In genomic region chr3:37985637-37986320, GRCh38 we compare ENCODE assay signal across 15 cellular contexts. TPM values are rescaled to one million over a fixed set of nuclear protein-coding genes. Genes with fewer than 3 reads are reported as not detected.
DNase-seq lines count a peak whose midpoint lies in the region; ATAC-seq and TF ChIP-seq lines count a peak whose summit lies in the region.
"Had no signal": no experiment of that assay in that cellular context is flagged by ENCODE, and none has a peak within 500 bp of the region (broad histone marks: within the 10 kb centered on the region; RNA-seq: fewer than 3 reads in every experiment).

No MANE protein-coding gene starts in this region.

- POLR2A ChIA-PET in Caco-2 (lab: Charles Lee), result interaction anchor here (0.5 kb wide), 1 partner anchor 151 kb away, joined by 3 read pairs; the partner anchor contains the start of gene ACAA1

- H3K27ac Mint-ChIP-seq in Caco-2 (ENCODE audit: unreplicated experiment), result peak overlapping the region; percentile 83
- H3K27ac Mint-ChIP-seq in activated T-helper 2 cell treated with anti-CD3 and anti-CD28 coated beads, Interferon-gamma antibody, Interleukin-2, Interleukin-4, amounts not matched to agents 10 μg/mL and 5 μg/mL and 100 μg/mL, durations not matched to agents 14 hours and 24 hours and 36 hours, result no peak overlapping the region
- H3K27ac Mint-ChIP-seq: activated T-helper 17 cell treated with anti-CD3 and anti-CD28 coated beads, Interleukin-2, amount 50 U/mL, for 72 hours; stimulated activated effector memory CD8-positive, alpha-beta T cell treated with anti-CD3 and anti-CD28 coated beads, Interleukin-12 subunit alpha, Interleukin-12 subunit beta, amount 100 ng/mL, for 72 hours had no signal

- peaks cover 49% of the 10 kb centered on the region for H3K4me1 Mint-ChIP-seq in Caco-2 (ENCODE audit: low read depth, unreplicated experiment)
- no peaks in the 10 kb centered on the region for H3K4me1 Mint-ChIP-seq in activated T-helper 2 cell treated with anti-CD3 and anti-CD28 coated beads, Interferon-gamma antibody, Interleukin-2, Interleukin-4, amounts not matched to agents 10 μg/mL and 5 μg/mL and 100 μg/mL, durations not matched to agents 14 hours and 24 hours and 36 hours (ENCODE audit: low read depth)
- H3K4me1 Mint-ChIP-seq: activated T-helper 17 cell treated with anti-CD3 and anti-CD28 coated beads, Interleukin-2, amount 50 U/mL, for 72 hours; central memory CD8-positive, alpha-beta T cell; stimulated activated effector memory CD8-positive, alpha-beta T cell treated with anti-CD3 and anti-CD28 coated beads, Interleukin-12 subunit alpha, Interleukin-12 subunit beta, amount 100 ng/mL, for 72 hours had no signal

- peaks cover 53% of the 10 kb centered on the region for H3K36me3 Mint-ChIP-seq in Caco-2 (ENCODE audit: insufficient read depth, unreplicated experiment)
- H3K36me3 Mint-ChIP-seq in activated T-helper 2 cell treated with anti-CD3 and anti-CD28 coated beads, Interferon-gamma antibody, Interleukin-2, Interleukin-4, amounts not matched to agents 10 μg/mL and 5 μg/mL and 100 μg/mL, durations not matched to agents 14 hours and 24 hours and 36 hours (ENCODE audit: low read depth), result no peaks in the 10 kb centered on the region
- H3K36me3 Mint-ChIP-seq: stimulated activated effector memory CD8-positive, alpha-beta T cell treated with anti-CD3 and anti-CD28 coated beads, Interleukin-12 subunit alpha, Interleukin-12 subunit beta, amount 100 ng/mL, for 72 hours had no signal

- intact Hi-C loops in Caco-2 (cut with micrococcal nuclease; ENCODE audit: unreplicated experiment), result no loop called here
- intact Hi-C loops in heart left ventricle (cut with DNase I), result no loop called here
- intact Hi-C loops in activated T-helper 2 cell treated with anti-CD3 and anti-CD28 coated beads, Interferon-gamma antibody, Interleukin-2, Interleukin-4, amounts not matched to agents 10 μg/mL and 5 μg/mL and 100 μg/mL, durations not matched to agents 14 hours and 24 hours and 36 hours (cut with micrococcal nuclease), result no loop called here

- DNase-seq in Caco-2 (no peak), heart left ventricle (peak in 2 of 5 donors; percentile 42 to 61), AG20443 (ENCODE audit: low spot score) (no peak), NCI-H1048 (lab: John Stamatoyannopoulos, UW) (no peak), NCI-H2227 treated with DMSO at 0.1 percent for 48 hours (lab: John Stamatoyannopoulos, UW) (no peak)
- no peak for DNase-seq in activated T-helper 2 cell treated with anti-CD3 and anti-CD28 coated beads, Interferon-gamma antibody, Interleukin-2, Interleukin-4, amounts not matched to agents 10 μg/mL and 5 μg/mL and 100 μg/mL, durations not matched to agents 14 hours and 24 hours and 36 hours (ENCODE audit: low spot score)
- DNase-seq: glutamatergic neuron; Kasumi-1; RPMI8226; stimulated activated CD4-positive, alpha-beta T cell treated with anti-CD3 and anti-CD28 coated beads, Interleukin-15, amount 100 ng/mL, for 24 hours had no signal

- no peak for TF ChIP-seq POLR2A in heart left ventricle (IDR thresholded peaks at IDR 0.05)

- H3K9me3 ChIP-seq in Caco-2, result no peaks in the 10 kb centered on the region
- H3K9me3 ChIP-seq in heart left ventricle, result no peaks in the 10 kb centered on the region
- no peaks in the 10 kb centered on the region for H3K9me3 ChIP-seq in neutrophil

- no peaks in the 10 kb centered on the region for H3K27me3 Mint-ChIP-seq in Caco-2 (ENCODE audit: insufficient read depth, unreplicated experiment)
- H3K27me3 Mint-ChIP-seq in activated T-helper 2 cell treated with anti-CD3 and anti-CD28 coated beads, Interferon-gamma antibody, Interleukin-2, Interleukin-4, amounts not matched to agents 10 μg/mL and 5 μg/mL and 100 μg/mL, durations not matched to agents 14 hours and 24 hours and 36 hours (ENCODE audit: low read depth), result no peaks in the 10 kb centered on the region
- H3K27me3 Mint-ChIP-seq: activated T-helper 17 cell treated with anti-CD3 and anti-CD28 coated beads, Interleukin-2, amount 50 U/mL, for 72 hours had no signal

- no peaks in the 10 kb centered on the region for H3K27me3 ChIP-seq in Caco-2 (replicated peaks; ENCODE audit: control insufficient read depth, insufficient read depth, low read length)
- H3K27me3 ChIP-seq in heart left ventricle, result no peaks in the 10 kb centered on the region
- no peaks in the 10 kb centered on the region for H3K27me3 ChIP-seq in neutrophil

- H3K4me3 ChIP-seq in Caco-2 (ENCODE audit: low read depth, low read length) (no peak overlapping the region), heart left ventricle (no peak overlapping the region), neutrophil (ENCODE audit: low read depth in 1 of 2, low read length in 1 of 2) (no peak overlapping the region)

- H3K27ac ChIP-seq in angular gyrus (ENCODE audit: low read depth, low read length) (peak overlapping the region; percentile 2), heart left ventricle (peak overlapping the region in 5 of 12 donors; percentile 20 to 64 (median 41)), neutrophil (peak overlapping the region; percentile 38)

- H3K36me3 ChIP-seq in Caco-2 (ENCODE audit: control insufficient read depth, insufficient read depth, low read length), result 0 out of 2 replicates have a peak, but pooled peaks cover 1% of the 10 kb centered on the region
- H3K36me3 ChIP-seq in heart left ventricle, result peaks cover 0 to 37% (median 22%) of the 10 kb centered on the region in 9 donors
- H3K36me3 ChIP-seq in neutrophil, result no peaks in the 10 kb centered on the region

- CTCF ChIA-PET in Caco-2 (lab: Charles Lee), result interaction anchor here (0.6 to 3.2 kb wide), 5 partner anchors 11 to 26 kb away, joined by 4 to 13 read pairs (median 7); no protein-coding TSS in a partner anchor

- 62 to 71% (median 63%) methylated on average over 5 to 8 of the region's 8 CpGs for WGBS in heart left ventricle, 4 donors

- no TSS peak for BruUV-seq in Caco-2 (replicated peaks; lab: Mats Ljungman, UMichigan)

- peak overlapping the region; percentile 59 for H3K4me3 Mint-ChIP-seq in Caco-2 (ENCODE audit: unreplicated experiment)
- no peak overlapping the region for H3K4me3 Mint-ChIP-seq in activated T-helper 2 cell treated with anti-CD3 and anti-CD28 coated beads, Interferon-gamma antibody, Interleukin-2, Interleukin-4, amounts not matched to agents 10 μg/mL and 5 μg/mL and 100 μg/mL, durations not matched to agents 14 hours and 24 hours and 36 hours (ENCODE audit: low read depth)
- H3K4me3 Mint-ChIP-seq: activated T-helper 17 cell treated with anti-CD3 and anti-CD28 coated beads, Interleukin-2, amount 50 U/mL, for 72 hours; central memory CD8-positive, alpha-beta T cell; stimulated activated effector memory CD8-positive, alpha-beta T cell treated with anti-CD3 and anti-CD28 coated beads, Interleukin-12 subunit alpha, Interleukin-12 subunit beta, amount 100 ng/mL, for 72 hours had no signal

- no peaks in the 10 kb centered on the region for H3K9me3 Mint-ChIP-seq in Caco-2 (ENCODE audit: unreplicated experiment)
- no peaks in the 10 kb centered on the region for H3K9me3 Mint-ChIP-seq in activated T-helper 2 cell treated with anti-CD3 and anti-CD28 coated beads, Interferon-gamma antibody, Interleukin-2, Interleukin-4, amounts not matched to agents 10 μg/mL and 5 μg/mL and 100 μg/mL, durations not matched to agents 14 hours and 24 hours and 36 hours
- H3K9me3 Mint-ChIP-seq: activated T-helper 17 cell treated with anti-CD3 and anti-CD28 coated beads, Interleukin-2, amount 50 U/mL, for 72 hours; central memory CD8-positive, alpha-beta T cell; stimulated activated effector memory CD8-positive, alpha-beta T cell treated with anti-CD3 and anti-CD28 coated beads, Interleukin-12 subunit alpha, Interleukin-12 subunit beta, amount 100 ng/mL, for 72 hours had no signal

- TF ChIP-seq CTCF in Caco-2 (IDR thresholded peaks at IDR 0.05; ENCODE audit: insufficient read depth in 1 of 2, low read depth in 1 of 2, low read length in 1 of 2, severe bottlenecking in 1 of 2, unreplicated experiment in 1 of 2) (no peak), heart left ventricle (IDR thresholded peaks at IDR 0.05) (peak in 3 of 12 donors; percentile 11 to 25 (median 23)), neutrophil (IDR thresholded peaks at IDR 0.05) (no peak)

- H3K4me1 ChIP-seq in Caco-2 (peaks cover 76% of the 10 kb centered on the region), heart left ventricle (peaks cover 0 to 12% (median 8%) of the 10 kb centered on the region in 12 donors), neutrophil (ENCODE audit: control insufficient read depth in 1 of 2, insufficient read depth in 1 of 2, low read depth in 1 of 2, low read length in 1 of 2) (peaks cover 84 to 93% of the 10 kb centered on the region in 2 experiments)

- peak; percentile 62 to 81 (median 74) for ATAC-seq in heart left ventricle
- ATAC-seq: activated T-helper 17 cell treated with anti-CD3 and anti-CD28 coated beads, Interleukin-2, amount 50 U/mL, for 72 hours; stimulated activated effector memory CD8-positive, alpha-beta T cell treated with anti-CD3 and anti-CD28 coated beads, Interleukin-12 subunit alpha, Interleukin-12 subunit beta, amount 100 ng/mL, for 72 hours had no signal

RNA-seq across cellular contexts. Expression of gene VILL, which starts 4.8 kb away (rescaled TPM):
- total RNA-seq in Caco-2 (2022), result 11.7 and 12.2 TPM in 2 replicates
- 1 to 10 TPM; 1.1 to 6.3 (median 2.6) TPM for total RNA-seq in heart left ventricle
- 1 to 10 TPM; 2.7 to 3.4 TPM for polyA plus RNA-seq in heart left ventricle
- total RNA-seq in activated T-helper 2 cell treated with anti-CD3 and anti-CD28 coated beads, Interferon-gamma antibody, Interleukin-2, Interleukin-4, amounts not matched to agents 10 μg/mL and 5 μg/mL and 100 μg/mL, durations not matched to agents 14 hours and 24 hours and 36 hours, result 11.8 and 12.8 TPM in 2 replicates

RNA-seq across cellular contexts. Expression of gene PLCD1, which starts 43.7 kb away (rescaled TPM):
- 7.9 and 9.7 TPM in 2 replicates for total RNA-seq in Caco-2 (2022)
- total RNA-seq in heart left ventricle, result 10 to 100 TPM in 7 of 9 donors, 1 to 10 TPM in 2; 8.1 to 14.9 (median 12.4) TPM
- 10 to 100 TPM in 1 of 2 donors, 1 to 10 TPM in 1; 9.5 to 10.6 TPM for polyA plus RNA-seq in heart left ventricle
- total RNA-seq in activated T-helper 2 cell treated with anti-CD3 and anti-CD28 coated beads, Interferon-gamma antibody, Interleukin-2, Interleukin-4, amounts not matched to agents 10 μg/mL and 5 μg/mL and 100 μg/mL, durations not matched to agents 14 hours and 24 hours and 36 hours, result 4.3 and 6.9 TPM in 2 replicates

RNA-seq across cellular contexts. Expression of gene DLEC1, which starts 53.2 kb away (rescaled TPM):
- total RNA-seq in Caco-2 (2022), result 0.11 and 0.35 TPM in 2 replicates
- 1 to 10 TPM in 1 of 9 donors, under 1 TPM in 7, not detected in 1; 0.07 to 1.3 (median 0.16) TPM for total RNA-seq in heart left ventricle
- under 1 TPM; 0.06 to 0.61 TPM for polyA plus RNA-seq in heart left ventricle
- 0.02 and 0.16 TPM in 2 replicates for total RNA-seq in activated T-helper 2 cell treated with anti-CD3 and anti-CD28 coated beads, Interferon-gamma antibody, Interleukin-2, Interleukin-4, amounts not matched to agents 10 μg/mL and 5 μg/mL and 100 μg/mL, durations not matched to agents 14 hours and 24 hours and 36 hours
